Comparison of ENCODE assay signal across 1 cellular context in genomic region chr10:113522460-113522859, GRCh38.
TF ChIP-seq lines count a peak whose summit lies in the region.

No MANE protein-coding gene starts in this region.

TF ChIP-seq in K562, 482 proteins besides CTCF, POLR2A, EP300 and RAD21:
- TF ChIP-seq, protein P1, sequence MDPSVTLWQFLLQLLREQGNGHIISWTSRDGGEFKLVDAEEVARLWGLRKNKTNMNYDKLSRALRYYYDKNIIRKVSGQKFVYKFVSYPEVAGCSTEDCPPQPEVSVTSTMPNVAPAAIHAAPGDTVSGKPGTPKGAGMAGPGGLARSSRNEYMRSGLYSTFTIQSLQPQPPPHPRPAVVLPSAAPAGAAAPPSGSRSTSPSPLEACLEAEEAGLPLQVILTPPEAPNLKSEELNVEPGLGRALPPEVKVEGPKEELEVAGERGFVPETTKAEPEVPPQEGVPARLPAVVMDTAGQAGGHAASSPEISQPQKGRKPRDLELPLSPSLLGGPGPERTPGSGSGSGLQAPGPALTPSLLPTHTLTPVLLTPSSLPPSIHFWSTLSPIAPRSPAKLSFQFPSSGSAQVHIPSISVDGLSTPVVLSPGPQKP (CRISPR knock-in tag; IDR thresholded peaks at IDR 0.05): no peak
- TF ChIP-seq, protein P2, sequence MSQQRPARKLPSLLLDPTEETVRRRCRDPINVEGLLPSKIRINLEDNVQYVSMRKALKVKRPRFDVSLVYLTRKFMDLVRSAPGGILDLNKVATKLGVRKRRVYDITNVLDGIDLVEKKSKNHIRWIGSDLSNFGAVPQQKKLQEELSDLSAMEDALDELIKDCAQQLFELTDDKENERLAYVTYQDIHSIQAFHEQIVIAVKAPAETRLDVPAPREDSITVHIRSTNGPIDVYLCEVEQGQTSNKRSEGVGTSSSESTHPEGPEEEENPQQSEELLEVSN (IDR thresholded peaks at IDR 0.05; ENCODE audit: borderline replicate concordance in 1 of 2, extremely low read depth in 1 of 2, insufficient read depth in 1 of 2, insufficient read length in 1 of 2, low read depth in 1 of 2, low read length in 1 of 2, poor library complexity in 1 of 2, severe bottlenecking in 1 of 2): peak in 1 of 2 experiments; percentile 87
- TF ChIP-seq, protein P3, sequence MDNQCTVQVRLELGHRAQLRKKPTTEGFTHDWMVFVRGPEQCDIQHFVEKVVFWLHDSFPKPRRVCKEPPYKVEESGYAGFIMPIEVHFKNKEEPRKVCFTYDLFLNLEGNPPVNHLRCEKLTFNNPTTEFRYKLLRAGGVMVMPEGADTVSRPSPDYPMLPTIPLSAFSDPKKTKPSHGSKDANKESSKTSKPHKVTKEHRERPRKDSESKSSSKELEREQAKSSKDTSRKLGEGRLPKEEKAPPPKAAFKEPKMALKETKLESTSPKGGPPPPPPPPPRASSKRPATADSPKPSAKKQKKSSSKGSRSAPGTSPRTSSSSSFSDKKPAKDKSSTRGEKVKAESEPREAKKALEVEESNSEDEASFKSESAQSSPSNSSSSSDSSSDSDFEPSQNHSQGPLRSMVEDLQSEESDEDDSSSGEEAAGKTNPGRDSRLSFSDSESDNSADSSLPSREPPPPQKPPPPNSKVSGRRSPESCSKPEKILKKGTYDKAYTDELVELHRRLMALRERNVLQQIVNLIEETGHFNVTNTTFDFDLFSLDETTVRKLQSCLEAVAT (IDR thresholded peaks at IDR 0.05): peak in 1 of 2 experiments; percentile 95; a peak in 2 of 4 replicates
- TF ChIP-seq, protein P4, sequence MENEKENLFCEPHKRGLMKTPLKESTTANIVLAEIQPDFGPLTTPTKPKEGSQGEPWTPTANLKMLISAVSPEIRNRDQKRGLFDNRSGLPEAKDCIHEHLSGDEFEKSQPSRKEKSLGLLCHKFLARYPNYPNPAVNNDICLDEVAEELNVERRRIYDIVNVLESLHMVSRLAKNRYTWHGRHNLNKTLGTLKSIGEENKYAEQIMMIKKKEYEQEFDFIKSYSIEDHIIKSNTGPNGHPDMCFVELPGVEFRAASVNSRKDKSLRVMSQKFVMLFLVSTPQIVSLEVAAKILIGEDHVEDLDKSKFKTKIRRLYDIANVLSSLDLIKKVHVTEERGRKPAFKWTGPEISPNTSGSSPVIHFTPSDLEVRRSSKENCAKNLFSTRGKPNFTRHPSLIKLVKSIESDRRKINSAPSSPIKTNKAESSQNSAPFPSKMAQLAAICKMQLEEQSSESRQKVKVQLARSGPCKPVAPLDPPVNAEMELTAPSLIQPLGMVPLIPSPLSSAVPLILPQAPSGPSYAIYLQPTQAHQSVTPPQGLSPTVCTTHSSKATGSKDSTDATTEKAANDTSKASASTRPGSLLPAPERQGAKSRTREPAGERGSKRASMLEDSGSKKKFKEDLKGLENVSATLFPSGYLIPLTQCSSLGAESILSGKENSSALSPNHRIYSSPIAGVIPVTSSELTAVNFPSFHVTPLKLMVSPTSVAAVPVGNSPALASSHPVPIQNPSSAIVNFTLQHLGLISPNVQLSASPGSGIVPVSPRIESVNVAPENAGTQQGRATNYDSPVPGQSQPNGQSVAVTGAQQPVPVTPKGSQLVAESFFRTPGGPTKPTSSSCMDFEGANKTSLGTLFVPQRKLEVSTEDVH (IDR thresholded peaks at IDR 0.05; ENCODE audit: low read depth, partially characterized antibody): peak; percentile 59
- TF ChIP-seq, protein P5, sequence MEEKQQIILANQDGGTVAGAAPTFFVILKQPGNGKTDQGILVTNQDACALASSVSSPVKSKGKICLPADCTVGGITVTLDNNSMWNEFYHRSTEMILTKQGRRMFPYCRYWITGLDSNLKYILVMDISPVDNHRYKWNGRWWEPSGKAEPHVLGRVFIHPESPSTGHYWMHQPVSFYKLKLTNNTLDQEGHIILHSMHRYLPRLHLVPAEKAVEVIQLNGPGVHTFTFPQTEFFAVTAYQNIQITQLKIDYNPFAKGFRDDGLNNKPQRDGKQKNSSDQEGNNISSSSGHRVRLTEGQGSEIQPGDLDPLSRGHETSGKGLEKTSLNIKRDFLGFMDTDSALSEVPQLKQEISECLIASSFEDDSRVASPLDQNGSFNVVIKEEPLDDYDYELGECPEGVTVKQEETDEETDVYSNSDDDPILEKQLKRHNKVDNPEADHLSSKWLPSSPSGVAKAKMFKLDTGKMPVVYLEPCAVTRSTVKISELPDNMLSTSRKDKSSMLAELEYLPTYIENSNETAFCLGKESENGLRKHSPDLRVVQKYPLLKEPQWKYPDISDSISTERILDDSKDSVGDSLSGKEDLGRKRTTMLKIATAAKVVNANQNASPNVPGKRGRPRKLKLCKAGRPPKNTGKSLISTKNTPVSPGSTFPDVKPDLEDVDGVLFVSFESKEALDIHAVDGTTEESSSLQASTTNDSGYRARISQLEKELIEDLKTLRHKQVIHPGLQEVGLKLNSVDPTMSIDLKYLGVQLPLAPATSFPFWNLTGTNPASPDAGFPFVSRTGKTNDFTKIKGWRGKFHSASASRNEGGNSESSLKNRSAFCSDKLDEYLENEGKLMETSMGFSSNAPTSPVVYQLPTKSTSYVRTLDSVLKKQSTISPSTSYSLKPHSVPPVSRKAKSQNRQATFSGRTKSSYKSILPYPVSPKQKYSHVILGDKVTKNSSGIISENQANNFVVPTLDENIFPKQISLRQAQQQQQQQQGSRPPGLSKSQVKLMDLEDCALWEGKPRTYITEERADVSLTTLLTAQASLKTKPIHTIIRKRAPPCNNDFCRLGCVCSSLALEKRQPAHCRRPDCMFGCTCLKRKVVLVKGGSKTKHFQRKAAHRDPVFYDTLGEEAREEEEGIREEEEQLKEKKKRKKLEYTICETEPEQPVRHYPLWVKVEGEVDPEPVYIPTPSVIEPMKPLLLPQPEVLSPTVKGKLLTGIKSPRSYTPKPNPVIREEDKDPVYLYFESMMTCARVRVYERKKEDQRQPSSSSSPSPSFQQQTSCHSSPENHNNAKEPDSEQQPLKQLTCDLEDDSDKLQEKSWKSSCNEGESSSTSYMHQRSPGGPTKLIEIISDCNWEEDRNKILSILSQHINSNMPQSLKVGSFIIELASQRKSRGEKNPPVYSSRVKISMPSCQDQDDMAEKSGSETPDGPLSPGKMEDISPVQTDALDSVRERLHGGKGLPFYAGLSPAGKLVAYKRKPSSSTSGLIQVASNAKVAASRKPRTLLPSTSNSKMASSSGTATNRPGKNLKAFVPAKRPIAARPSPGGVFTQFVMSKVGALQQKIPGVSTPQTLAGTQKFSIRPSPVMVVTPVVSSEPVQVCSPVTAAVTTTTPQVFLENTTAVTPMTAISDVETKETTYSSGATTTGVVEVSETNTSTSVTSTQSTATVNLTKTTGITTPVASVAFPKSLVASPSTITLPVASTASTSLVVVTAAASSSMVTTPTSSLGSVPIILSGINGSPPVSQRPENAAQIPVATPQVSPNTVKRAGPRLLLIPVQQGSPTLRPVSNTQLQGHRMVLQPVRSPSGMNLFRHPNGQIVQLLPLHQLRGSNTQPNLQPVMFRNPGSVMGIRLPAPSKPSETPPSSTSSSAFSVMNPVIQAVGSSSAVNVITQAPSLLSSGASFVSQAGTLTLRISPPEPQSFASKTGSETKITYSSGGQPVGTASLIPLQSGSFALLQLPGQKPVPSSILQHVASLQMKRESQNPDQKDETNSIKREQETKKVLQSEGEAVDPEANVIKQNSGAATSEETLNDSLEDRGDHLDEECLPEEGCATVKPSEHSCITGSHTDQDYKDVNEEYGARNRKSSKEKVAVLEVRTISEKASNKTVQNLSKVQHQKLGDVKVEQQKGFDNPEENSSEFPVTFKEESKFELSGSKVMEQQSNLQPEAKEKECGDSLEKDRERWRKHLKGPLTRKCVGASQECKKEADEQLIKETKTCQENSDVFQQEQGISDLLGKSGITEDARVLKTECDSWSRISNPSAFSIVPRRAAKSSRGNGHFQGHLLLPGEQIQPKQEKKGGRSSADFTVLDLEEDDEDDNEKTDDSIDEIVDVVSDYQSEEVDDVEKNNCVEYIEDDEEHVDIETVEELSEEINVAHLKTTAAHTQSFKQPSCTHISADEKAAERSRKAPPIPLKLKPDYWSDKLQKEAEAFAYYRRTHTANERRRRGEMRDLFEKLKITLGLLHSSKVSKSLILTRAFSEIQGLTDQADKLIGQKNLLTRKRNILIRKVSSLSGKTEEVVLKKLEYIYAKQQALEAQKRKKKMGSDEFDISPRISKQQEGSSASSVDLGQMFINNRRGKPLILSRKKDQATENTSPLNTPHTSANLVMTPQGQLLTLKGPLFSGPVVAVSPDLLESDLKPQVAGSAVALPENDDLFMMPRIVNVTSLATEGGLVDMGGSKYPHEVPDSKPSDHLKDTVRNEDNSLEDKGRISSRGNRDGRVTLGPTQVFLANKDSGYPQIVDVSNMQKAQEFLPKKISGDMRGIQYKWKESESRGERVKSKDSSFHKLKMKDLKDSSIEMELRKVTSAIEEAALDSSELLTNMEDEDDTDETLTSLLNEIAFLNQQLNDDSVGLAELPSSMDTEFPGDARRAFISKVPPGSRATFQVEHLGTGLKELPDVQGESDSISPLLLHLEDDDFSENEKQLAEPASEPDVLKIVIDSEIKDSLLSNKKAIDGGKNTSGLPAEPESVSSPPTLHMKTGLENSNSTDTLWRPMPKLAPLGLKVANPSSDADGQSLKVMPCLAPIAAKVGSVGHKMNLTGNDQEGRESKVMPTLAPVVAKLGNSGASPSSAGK (IDR thresholded peaks at IDR 0.05): peak; percentile 56
- TF ChIP-seq, protein P6, sequence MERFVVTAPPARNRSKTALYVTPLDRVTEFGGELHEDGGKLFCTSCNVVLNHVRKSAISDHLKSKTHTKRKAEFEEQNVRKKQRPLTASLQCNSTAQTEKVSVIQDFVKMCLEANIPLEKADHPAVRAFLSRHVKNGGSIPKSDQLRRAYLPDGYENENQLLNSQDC (CRISPR knock-in tag; IDR thresholded peaks at IDR 0.05): no peak
- no peak for TF ChIP-seq ZNF436 (CRISPR knock-in tag; IDR thresholded peaks at IDR 0.05)
- TF ChIP-seq ZFP36 (IDR thresholded peaks at IDR 0.05; ENCODE audit: low read depth, low read length, partially characterized antibody): peak; percentile 28
- no peak for TF ChIP-seq ETV1 (tag; conservative IDR thresholded peaks at IDR 0.05; ENCODE audit: low read depth)
- TF ChIP-seq ZNF174 (CRISPR knock-in tag; IDR thresholded peaks at IDR 0.05): no peak
- peak; percentile 98 for TF ChIP-seq ZBTB17 (CRISPR knock-in tag; IDR thresholded peaks at IDR 0.05)
- TF ChIP-seq, protein P7, sequence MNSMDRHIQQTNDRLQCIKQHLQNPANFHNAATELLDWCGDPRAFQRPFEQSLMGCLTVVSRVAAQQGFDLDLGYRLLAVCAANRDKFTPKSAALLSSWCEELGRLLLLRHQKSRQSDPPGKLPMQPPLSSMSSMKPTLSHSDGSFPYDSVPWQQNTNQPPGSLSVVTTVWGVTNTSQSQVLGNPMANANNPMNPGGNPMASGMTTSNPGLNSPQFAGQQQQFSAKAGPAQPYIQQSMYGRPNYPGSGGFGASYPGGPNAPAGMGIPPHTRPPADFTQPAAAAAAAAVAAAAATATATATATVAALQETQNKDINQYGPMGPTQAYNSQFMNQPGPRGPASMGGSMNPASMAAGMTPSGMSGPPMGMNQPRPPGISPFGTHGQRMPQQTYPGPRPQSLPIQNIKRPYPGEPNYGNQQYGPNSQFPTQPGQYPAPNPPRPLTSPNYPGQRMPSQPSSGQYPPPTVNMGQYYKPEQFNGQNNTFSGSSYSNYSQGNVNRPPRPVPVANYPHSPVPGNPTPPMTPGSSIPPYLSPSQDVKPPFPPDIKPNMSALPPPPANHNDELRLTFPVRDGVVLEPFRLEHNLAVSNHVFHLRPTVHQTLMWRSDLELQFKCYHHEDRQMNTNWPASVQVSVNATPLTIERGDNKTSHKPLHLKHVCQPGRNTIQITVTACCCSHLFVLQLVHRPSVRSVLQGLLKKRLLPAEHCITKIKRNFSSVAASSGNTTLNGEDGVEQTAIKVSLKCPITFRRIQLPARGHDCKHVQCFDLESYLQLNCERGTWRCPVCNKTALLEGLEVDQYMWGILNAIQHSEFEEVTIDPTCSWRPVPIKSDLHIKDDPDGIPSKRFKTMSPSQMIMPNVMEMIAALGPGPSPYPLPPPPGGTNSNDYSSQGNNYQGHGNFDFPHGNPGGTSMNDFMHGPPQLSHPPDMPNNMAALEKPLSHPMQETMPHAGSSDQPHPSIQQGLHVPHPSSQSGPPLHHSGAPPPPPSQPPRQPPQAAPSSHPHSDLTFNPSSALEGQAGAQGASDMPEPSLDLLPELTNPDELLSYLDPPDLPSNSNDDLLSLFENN (IDR thresholded peaks at IDR 0.05; ENCODE audit: low read depth in 2 of 2, low read length in 2 of 2): peak in 1 of 2 experiments; percentile 73; a peak in 1 of 4 replicates
- TF ChIP-seq L3MBTL2 (IDR thresholded peaks at IDR 0.05): peak; percentile 69
